Comparison of ENCODE assay signal across 9 cellular contexts in genomic region chr6:56849876-56850275, GRCh38.
A peak's percentile ranks its signal among the peaks of the same experiment; 100 is the strongest.
DNase-seq lines count a peak whose midpoint lies in the region; ATAC-seq and TF ChIP-seq lines count a peak whose summit lies in the region.
"Had no signal": no experiment of that assay in that cellular context is flagged by ENCODE, and none has a peak within 500 bp of the region (broad histone marks: within the 10 kb centered on the region; RNA-seq: fewer than 3 reads in every experiment).

No MANE protein-coding gene starts in this region.

- no peaks in the 10 kb centered on the region for H3K27me3 ChIP-seq in hepatocyte
- H3K27me3 ChIP-seq in smooth muscle cell (ENCODE audit: low read depth) = no peaks in the 10 kb centered on the region
- no peaks in the 10 kb centered on the region for H3K27me3 ChIP-seq in body of pancreas

- H3F3A ChIP-seq in smooth muscle cell (ENCODE audit: low read depth) = peaks cover 4% of the 10 kb centered on the region

- H2AFZ ChIP-seq in hepatocyte (no peak overlapping the region), smooth muscle cell (ENCODE audit: low read depth) (no peak overlapping the region)

- no peaks in the 10 kb centered on the region for H3K9me3 ChIP-seq in hepatocyte (ENCODE audit: low read depth)
- H3K9me3 ChIP-seq in smooth muscle cell (replicated peaks; ENCODE audit: low read depth) = no peaks in the 10 kb centered on the region
- no peaks in the 10 kb centered on the region for H3K9me3 ChIP-seq in body of pancreas

- 55% methylated on average over 3 of the region's 3 CpGs for WGBS in hepatocyte (ENCODE audit: low lambda C conversion rate, missing lambda C conversion rate)
- WGBS in smooth muscle cell (ENCODE audit: low lambda C conversion rate) = 36% methylated on average over 3 of the region's 3 CpGs
- WGBS in body of pancreas, 2 donors = 74 to 78% methylated on average over 3 of the region's 3 CpGs

- H3K9me2 ChIP-seq in hepatocyte (replicated peaks; ENCODE audit: insufficient read depth) = no peaks in the 10 kb centered on the region

- peak overlapping the region; percentile 86 for H3K4me3 ChIP-seq in WI38 (ENCODE audit: low read depth, low read length)
- H3K4me3 ChIP-seq in hepatocyte = no peak overlapping the region
- no peak overlapping the region for H3K4me3 ChIP-seq in smooth muscle cell
- H3K4me3 ChIP-seq in body of pancreas = no peak overlapping the region

- TF ChIP-seq POLR2A in body of pancreas (IDR thresholded peaks at IDR 0.05) = no peak

- ATAC-seq in GM18868 (IDR thresholded peaks at IDR 0.05; ENCODE audit: unreplicated experiment) = peak; percentile 37
- no peak for ATAC-seq in body of pancreas

- H3K27ac ChIP-seq in hepatocyte (peak overlapping the region; percentile 42), smooth muscle cell (ENCODE audit: low read depth) (peak overlapping the region; percentile 62), body of pancreas (no peak overlapping the region)

- DNase-seq in hepatocyte (ENCODE audit: low spot score) (no peak), smooth muscle cell (lab: John Stamatoyannopoulos, UW; ENCODE audit: unreplicated experiment) (no peak), NCI-H2081 (lab: John Stamatoyannopoulos, UW) (no peak), superior temporal gyrus (ENCODE audit: extremely low spot score) (no peak), body of pancreas (no peak)
- no peak for DNase-seq in central memory CD4-positive, alpha-beta T cell
- DNase-seq: NCI-H2081 treated with DMSO at 0.1 percent for 48 hours had no signal

- intact Hi-C loops in body of pancreas (cut with DNase I) = loop anchor here (10.0 kb wide), 2 partner anchors 145 to 215 kb away; no protein-coding TSS in a partner anchor

- H3K4me2 ChIP-seq in hepatocyte (peak overlapping the region; percentile 82), smooth muscle cell (peak overlapping the region; percentile 42)

- H4K20me1 ChIP-seq in hepatocyte (ENCODE audit: insufficient read depth, poor library complexity, severe bottlenecking) (no peaks in the 10 kb centered on the region), smooth muscle cell (ENCODE audit: low read depth) (no peaks in the 10 kb centered on the region)

- no peak overlapping the region for H3K9ac ChIP-seq in smooth muscle cell (ENCODE audit: low read depth)

- H3K79me2 ChIP-seq in hepatocyte = peaks cover 27% of the 10 kb centered on the region
- peaks cover 10% of the 10 kb centered on the region for H3K79me2 ChIP-seq in smooth muscle cell (ENCODE audit: low read depth)

- no peaks in the 10 kb centered on the region for H3K36me3 ChIP-seq in hepatocyte (replicated peaks; ENCODE audit: insufficient read depth, low read depth)
- H3K36me3 ChIP-seq in smooth muscle cell (ENCODE audit: low read depth) = no peaks in the 10 kb centered on the region
- no peaks in the 10 kb centered on the region for H3K36me3 ChIP-seq in body of pancreas (replicated peaks in 1 of 2; ENCODE audit: insufficient read depth in 1 of 2, low read depth in 2 of 2)

- TF ChIP-seq CTCF in WI38 (IDR thresholded peaks at IDR 0.05; ENCODE audit: low read depth, low read length) = no peak
- no peak for TF ChIP-seq CTCF in hepatocyte (IDR thresholded peaks at IDR 0.05; ENCODE audit: poor library complexity)
- no peak for TF ChIP-seq CTCF in smooth muscle cell (IDR thresholded peaks at IDR 0.05; ENCODE audit: borderline replicate concordance, insufficient read depth, poor library complexity, severe bottlenecking)
- TF ChIP-seq CTCF in body of pancreas (IDR thresholded peaks at IDR 0.05) = no peak

- H3K4me1 ChIP-seq in hepatocyte (ENCODE audit: insufficient read depth) = peaks cover 5% of the 10 kb centered on the region
- H3K4me1 ChIP-seq in smooth muscle cell (ENCODE audit: low read depth) = peaks cover 39% of the 10 kb centered on the region
- peaks cover 6% of the 10 kb centered on the region for H3K4me1 ChIP-seq in body of pancreas

Comparison
In these comparisons a context has a peak if more than half of its experiments do, and no peak if none do; other contexts are left out.
1. H3K27ac ChIP-seq: peak in hepatocyte (single experiment) and smooth muscle cell (single experiment); none in body of pancreas (0 of 4).